9 cellular contexts compared by ENCODE assay signal in the genomic region with DNA sequence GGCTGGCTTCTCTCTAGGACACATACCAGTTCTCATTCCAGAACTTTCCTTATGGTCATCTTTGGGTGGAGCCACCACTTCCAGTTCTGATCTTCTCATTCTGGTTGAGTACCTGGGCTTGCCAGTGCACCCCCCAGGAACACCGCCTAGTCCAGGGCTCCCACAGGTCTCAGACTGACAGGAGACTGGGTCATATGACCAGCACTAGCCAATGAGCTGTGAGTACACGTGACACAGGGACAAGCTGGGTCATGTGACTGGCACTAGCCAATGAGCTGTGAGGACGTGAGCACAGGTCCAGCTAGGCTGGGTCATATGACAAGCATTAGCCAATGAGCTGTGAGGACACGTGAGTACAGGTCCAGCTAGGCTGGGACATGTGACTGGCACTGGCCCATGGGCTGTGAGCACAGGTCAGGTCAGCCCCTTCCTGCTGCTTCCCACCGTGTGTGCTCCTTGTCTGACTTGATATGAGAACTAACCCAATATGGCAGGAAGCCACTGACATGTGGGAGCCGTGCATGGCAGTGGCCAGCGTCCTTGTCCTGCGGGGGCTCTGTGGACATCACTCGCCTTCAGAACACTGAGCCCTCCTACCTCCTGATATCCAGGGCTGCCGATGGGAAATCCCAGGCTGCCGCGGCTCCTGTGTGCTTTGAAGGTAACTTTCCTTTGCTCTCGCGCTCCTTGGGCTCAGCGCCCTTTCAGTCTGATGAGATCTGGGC. TPM values are rescaled to one million over a fixed set of nuclear protein-coding genes. Genes with fewer than 3 reads are reported as not detected.
DNase-seq lines count a peak whose midpoint lies in the region; ATAC-seq and TF ChIP-seq lines count a peak whose summit lies in the region.
"Had no signal": no experiment of that assay in that cellular context is flagged by ENCODE, and none has a peak within 500 bp of the region (broad histone marks: within the 10 kb centered on the region; RNA-seq: fewer than 3 reads in every experiment).

No MANE protein-coding gene starts in this region.

- in situ Hi-C loops in transverse colon (cut with MboI; ENCODE audit: low pct_ligation_motif_present in 1 of 4, low pct_unique_long_range_greater_than_20kb in 1 of 4, low sequenced_read_pairs in 3 of 4), result loop anchor here in 2 of 4 donors (10.0 to 25.0 kb wide), 2 partner anchors 270 to 277 kb away; no protein-coding TSS in a partner anchor

- H3K27ac Mint-ChIP-seq in H9 (peak overlapping the region in 1 of 3 experiments; percentile 29; a peak in 2 of 7 replicates), osteocyte (ENCODE audit: unreplicated experiment) (no peak overlapping the region)

- H3T11ph ChIP-seq in H9 (ENCODE audit: low read length), result no peak overlapping the region

- no peak overlapping the region for H4K91ac ChIP-seq in H9 (ENCODE audit: insufficient read length, low read depth, low read length)

- H4K20me1 ChIP-seq in H9 (ENCODE audit: control insufficient read depth, insufficient read depth, insufficient read length), result no peaks in the 10 kb centered on the region

- H3K9me3 ChIP-seq in H9 (ENCODE audit: control insufficient read depth, low read depth, low read length), result no peaks in the 10 kb centered on the region
- no peaks in the 10 kb centered on the region for H3K9me3 ChIP-seq in RWPE2 (ENCODE audit: severe bottlenecking)
- H3K9me3 ChIP-seq in transverse colon, result no peaks in the 10 kb centered on the region

- TF ChIP-seq POLR2A in transverse colon (IDR thresholded peaks at IDR 0.05), result no peak

- no peaks in the 10 kb centered on the region for H3K4me1 ChIP-seq in H9 (ENCODE audit: insufficient read depth, low read length)
- H3K4me1 ChIP-seq in RWPE2 (ENCODE audit: insufficient read depth, poor library complexity, severe bottlenecking), result no peaks in the 10 kb centered on the region
- H3K4me1 ChIP-seq in transverse colon, result no peaks in the 10 kb centered on the region

- H2BK15ac ChIP-seq in H9 (ENCODE audit: low read depth, low read length), result no peak overlapping the region

- H2BK5ac ChIP-seq in H9 (ENCODE audit: insufficient read length, low read length), result no peak overlapping the region

- H4K5ac ChIP-seq in H9 (ENCODE audit: insufficient read length, low read depth, low read length), result no peak overlapping the region

- H3K4ac ChIP-seq in H9 (ENCODE audit: low read depth, low read length), result no peak overlapping the region

- H3K27ac ChIP-seq in C4-2B, result peak overlapping the region; percentile 74
- H3K27ac ChIP-seq in H9 (ENCODE audit: insufficient read length, low read depth, low read length), result no peak overlapping the region
- no peak overlapping the region for H3K27ac ChIP-seq in RWPE2 (ENCODE audit: poor library complexity, severe bottlenecking)
- H3K27ac ChIP-seq in transverse colon, result no peak overlapping the region
- H3K27ac ChIP-seq: KMS-11 had no signal

- H3K27me3 ChIP-seq in H9 (ENCODE audit: insufficient read depth, low read length) (no peaks in the 10 kb centered on the region), RWPE2 (ENCODE audit: insufficient read depth, poor library complexity, severe bottlenecking) (no peaks in the 10 kb centered on the region), transverse colon (no peaks in the 10 kb centered on the region)

- H3K27me3 Mint-ChIP-seq in H9 (ENCODE audit: low read depth) (peaks cover 12% of the 10 kb centered on the region), osteocyte (ENCODE audit: unreplicated experiment) (peaks cover 3% of the 10 kb centered on the region)

- H3K9me3 Mint-ChIP-seq in H9, result no peaks in the 10 kb centered on the region
- H3K9me3 Mint-ChIP-seq in osteocyte (ENCODE audit: unreplicated experiment), result no peaks in the 10 kb centered on the region

- no CpG with 5 or more reads among the region's 15 CpGs for WGBS in H9 (ENCODE audit: extremely low coverage, insufficient read length, low lambda C conversion rate)
- 78 to 92% methylated on average over 5 to 15 of the region's 15 CpGs for WGBS in transverse colon (ENCODE audit: low coverage in 1 of 2), 2 donors

- no peak overlapping the region for H3K56ac ChIP-seq in H9 (ENCODE audit: insufficient read length, low read depth, low read length)

- no peak overlapping the region for H3K9ac ChIP-seq in H9 (ENCODE audit: extremely low read depth, insufficient read length, low read length)
- H3K9ac ChIP-seq: KMS-11 had no signal

- H3K23ac ChIP-seq in H9 (ENCODE audit: insufficient read length, low read depth, low read length), result no peak overlapping the region

- H3K4me3 Mint-ChIP-seq in H9 (peak overlapping the region; percentile 45 to 59), osteocyte (ENCODE audit: unreplicated experiment) (no peak overlapping the region)

- H3K79me1 ChIP-seq in H9 (ENCODE audit: insufficient read depth, low read depth, low read length, poor library complexity, severe bottlenecking), result no peaks in the 10 kb centered on the region

- ATAC-seq in RWPE2 (ENCODE audit: low read depth) (no peak), HG03457 (IDR thresholded peaks at IDR 0.05; ENCODE audit: unreplicated experiment) (no peak)

- H2AFZ ChIP-seq in H9 (ENCODE audit: low read length), result no peak overlapping the region

- no peaks in the 10 kb centered on the region for H3K23me2 ChIP-seq in H9 (ENCODE audit: insufficient read length, low read depth, low read length, poor library complexity, severe bottlenecking)

- H2BK120ac ChIP-seq in H9 (ENCODE audit: low read depth, low read length, poor library complexity, severe bottlenecking), result no peak overlapping the region

- no peak for TF ChIP-seq CTCF in C4-2B (conservative IDR thresholded peaks at IDR 0.05)
- TF ChIP-seq CTCF in H9 (conservative IDR thresholded peaks at IDR 0.05), result no peak
- TF ChIP-seq CTCF in RWPE2 (IDR thresholded peaks at IDR 0.05; ENCODE audit: poor library complexity, severe bottlenecking), result no peak
- TF ChIP-seq CTCF in transverse colon (IDR thresholded peaks at IDR 0.05), result no peak
- no peak for TF ChIP-seq CTCF in osteocyte (IDR thresholded peaks at IDR 0.05)

- H2AK5ac ChIP-seq in H9 (ENCODE audit: insufficient read length, low read length), result no peak overlapping the region

- peaks cover 2 to 8% (median 4%) of the 10 kb centered on the region in 3 experiments; a peak in 4 of 7 replicates for H3K36me3 Mint-ChIP-seq in H9 (ENCODE audit: insufficient read depth in 1 of 3, low read depth in 3 of 3)
- no peaks in the 10 kb centered on the region for H3K36me3 Mint-ChIP-seq in osteocyte (ENCODE audit: unreplicated experiment)

- no peak overlapping the region for H2BK12ac ChIP-seq in H9 (ENCODE audit: insufficient read length, low read depth, low read length)

- H3K14ac ChIP-seq in H9 (ENCODE audit: insufficient read depth, low read length), result no peak overlapping the region

- peaks cover 4 to 8% of the 10 kb centered on the region in 2 experiments; a peak in 2 of 4 replicates for H3K4me1 Mint-ChIP-seq in H9
- H3K4me1 Mint-ChIP-seq in osteocyte (ENCODE audit: unreplicated experiment), result no peaks in the 10 kb centered on the region

- no peak overlapping the region for H4K8ac ChIP-seq in H9 (replicated peaks; ENCODE audit: insufficient read length, low read depth, low read length)

- H3K79me2 ChIP-seq in H9 (ENCODE audit: insufficient read depth, low read length), result no peaks in the 10 kb centered on the region

- no peak overlapping the region for H2BK20ac ChIP-seq in H9 (ENCODE audit: low read depth, low read length, poor library complexity, severe bottlenecking)

- H3K4me3 ChIP-seq in RWPE2 (ENCODE audit: severe bottlenecking), result no peak overlapping the region
- no peak overlapping the region for H3K4me3 ChIP-seq in transverse colon

- intact Hi-C loops in transverse colon (cut with DNase I; ENCODE audit: low total_unique reads), result no loop called here

- no peak overlapping the region for H3K18ac ChIP-seq in H9 (ENCODE audit: insufficient read length, low read depth, low read length)

- TF ChIP-seq EP300 in transverse colon (IDR thresholded peaks at IDR 0.05; ENCODE audit: low read depth), result no peak

- DNase-seq in H9, result peak; percentile 77
- peak; percentile 37 for DNase-seq in RWPE2 (ENCODE audit: low spot score)
- peak; percentile 59 for DNase-seq in iPS DF 19.7 (ENCODE audit: low read depth, low spot score)
- DNase-seq in transverse colon, result no peak
- no peak for DNase-seq in DMS153 (lab: John Stamatoyannopoulos, UW)
- DNase-seq in osteocyte (ENCODE audit: extremely low spot score, unreplicated experiment), result no peak

- H3K36me3 ChIP-seq in RWPE2 (ENCODE audit: low read depth), result no peaks in the 10 kb centered on the region
- H3K36me3 ChIP-seq in transverse colon, result no peaks in the 10 kb centered on the region

- H3K4me2 ChIP-seq in H9 (ENCODE audit: insufficient read depth, insufficient read length, low read length), result no peak overlapping the region
- H3K4me2 ChIP-seq: KMS-11 had no signal

RNA-seq across cellular contexts. Expression of a gene that starts 22.7 kb away (rescaled TPM):
- total RNA-seq in H9 (2021) (not detected in 2 replicates), transverse colon (not detected), osteocyte (not detected in 2 replicates)

RNA-seq across cellular contexts. Expression of a gene that starts 34.0 kb away (rescaled TPM):
- total RNA-seq in H9 (2021) (not detected in 2 replicates), transverse colon (not detected), osteocyte (not detected in 2 replicates)

RNA-seq across cellular contexts. Expression of a gene that starts 41.3 kb away (rescaled TPM):
- total RNA-seq in H9 (2021) (not detected in 2 replicates), transverse colon (not detected), osteocyte (not detected in 2 replicates)

RNA-seq across cellular contexts. Expression of a gene that starts 56.2 kb away (rescaled TPM):
- not detected in 2 replicates for total RNA-seq in H9 (2021)
- total RNA-seq in transverse colon, result not detected
- total RNA-seq in osteocyte, result not detected in 2 replicates

Comparison
In these comparisons a context has a peak if more than half of its experiments do, and no peak if none do; other contexts are left out.
1. DNase-seq: peak in H9 (single experiment), RWPE2 (single experiment) and iPS DF 19.7 (single experiment); none in transverse colon (single experiment), DMS153 (single experiment) and osteocyte (single experiment).